11 cellular contexts compared by ENCODE assay signal in the genomic region with DNA sequence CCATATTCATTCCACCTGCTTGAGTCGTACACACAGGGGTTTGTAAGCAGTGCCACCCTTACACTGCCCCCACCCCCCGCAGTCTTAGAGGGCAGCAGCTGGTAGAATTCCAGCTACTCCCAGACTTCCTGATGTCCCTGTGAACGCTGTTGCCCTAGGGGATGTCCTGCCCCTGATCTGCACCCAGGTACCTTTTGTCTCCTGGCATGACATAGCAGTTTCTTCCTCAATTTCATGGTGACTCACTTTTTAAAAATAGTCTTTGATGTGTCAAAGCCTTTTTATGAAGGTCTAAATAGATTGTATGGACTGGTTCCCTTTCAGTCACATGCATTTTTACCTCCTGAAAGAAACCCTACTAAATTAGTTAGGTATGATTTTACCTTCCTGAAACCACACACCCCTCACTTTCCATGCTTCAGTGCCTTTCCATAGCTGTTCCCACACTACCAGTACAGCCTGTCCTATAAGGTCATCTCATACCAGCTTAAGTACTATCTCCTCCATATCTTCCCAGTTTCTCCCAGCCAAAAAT.
DNase-seq lines count a peak whose midpoint lies in the region; ATAC-seq and TF ChIP-seq lines count a peak whose summit lies in the region.
"Had no signal": no experiment of that assay in that cellular context is flagged by ENCODE, and none has a peak within 500 bp of the region (broad histone marks: within the 10 kb centered on the region; RNA-seq: fewer than 3 reads in every experiment).

No MANE protein-coding gene starts in this region.

- TF ChIP-seq CTCF in GM12865 (IDR thresholded peaks at IDR 0.05; ENCODE audit: insufficient read depth, low read depth, low read length, missing control alignments) (no peak), esophagus muscularis mucosa (IDR thresholded peaks at IDR 0.05) (no peak)

- WGBS in esophagus muscularis mucosa = 72% methylated on average over 3 of the region's 3 CpGs

- H3K4me3 ChIP-seq in GM12865 (ENCODE audit: low read depth, low read length) (no peak overlapping the region), esophagus muscularis mucosa (no peak overlapping the region)

- no peaks in the 10 kb centered on the region for H3K36me3 ChIP-seq in esophagus muscularis mucosa

- no peaks in the 10 kb centered on the region for H3K27me3 ChIP-seq in esophagus muscularis mucosa

- H3K4me1 ChIP-seq in esophagus muscularis mucosa = peaks cover 14 to 44% (median 32%) of the 10 kb centered on the region in 4 donors

- no peak for TF ChIP-seq POLR2A in esophagus muscularis mucosa (IDR thresholded peaks at IDR 0.05; ENCODE audit: low read depth)

- H3K27ac ChIP-seq in epithelial cell of prostate (peak overlapping the region; percentile 89), esophagus muscularis mucosa (replicated peaks in 1 of 4) (no peak overlapping the region)

- H3K9me3 ChIP-seq in esophagus muscularis mucosa = peaks cover 0 to 6% (median 0%) of the 10 kb centered on the region in 4 donors

- intact Hi-C loops in esophagus muscularis mucosa (cut with DNase I) = no loop called here

- ATAC-seq in HG02938 (IDR thresholded peaks at IDR 0.05; ENCODE audit: unreplicated experiment) = no peak

- DNase-seq in A172 (ENCODE audit: low spot score) (peak; percentile 77), GM12865 (ENCODE audit: low read depth) (peak; percentile 43), NCI-H774 (lab: John Stamatoyannopoulos, UW) (peak; percentile 35), epithelial cell of prostate (ENCODE audit: low read depth, low spot score) (peak; percentile 91), germinal center (ENCODE audit: low spot score) (no peak), esophagus muscularis mucosa (ENCODE audit: extremely low spot score) (no peak)
- DNase-seq in central memory CD4-positive, alpha-beta T cell = no peak
- DNase-seq: activated CD4-positive, alpha-beta T cell treated with anti-CD3 and anti-CD28 coated beads, Interleukin-2, amount 50 U/mL, for 48 hours; NCI-H748 treated with DMSO at 0.1 percent for 48 hours; retina had no signal

- no peak for TF ChIP-seq EP300 in esophagus muscularis mucosa (IDR thresholded peaks at IDR 0.05)

Comparison
In these comparisons a context has a peak if more than half of its experiments do, and no peak if none do; other contexts are left out.
1. DNase-seq: peak in A172 (single experiment), GM12865 (single experiment), NCI-H774 (single experiment) and epithelial cell of prostate (single experiment); none in germinal center (single experiment), central memory CD4-positive, alpha-beta T cell (single experiment) and esophagus muscularis mucosa (single experiment).